13 cellular contexts compared by ENCODE assay signal in genomic region chr11:93020248-93021088, GRCh38. TPM values are rescaled to one million over a fixed set of nuclear protein-coding genes. Genes with fewer than 3 reads are reported as not detected.
A peak's percentile ranks its signal among the peaks of the same experiment; 100 is the strongest.
DNase-seq lines count a peak whose midpoint lies in the region; ATAC-seq and TF ChIP-seq lines count a peak whose summit lies in the region.
"Had no signal": no experiment of that assay in that cellular context is flagged by ENCODE, and none has a peak within 500 bp of the region (broad histone marks: within the 10 kb centered on the region; RNA-seq: fewer than 3 reads in every experiment).

No MANE protein-coding gene starts in this region.

- DNase-seq in NCI-H446 (lab: John Stamatoyannopoulos, UW): peak; percentile 97 to 98
- DNase-seq in coronary artery (ENCODE audit: low spot score): no peak
- DNase-seq in occipital lobe (lab: John Stamatoyannopoulos, UW): peak; percentile 4
- no peak for DNase-seq in vagina (ENCODE audit: extremely low spot score in 2 of 2)
- no peak for DNase-seq in activated T-cell treated with anti-CD3 and anti-CD28 coated beads for 4 hours
- DNase-seq: activated CD4-positive, alpha-beta memory T cell treated with anti-CD3 and anti-CD28 coated beads for 36 hours; GDM1; left cardiac atrium had no signal

- H3K27me3 ChIP-seq in vagina (no peaks in the 10 kb centered on the region), gastroesophageal sphincter (no peaks in the 10 kb centered on the region)

- H3K4me1 ChIP-seq in vagina: no peaks in the 10 kb centered on the region
- peaks cover 0 to 14% (median 8%) of the 10 kb centered on the region in 3 donors for H3K4me1 ChIP-seq in gastroesophageal sphincter

- H3K36me3 ChIP-seq in vagina: no peaks in the 10 kb centered on the region
- no peaks in the 10 kb centered on the region for H3K36me3 ChIP-seq in gastroesophageal sphincter

- no peak for TF ChIP-seq POLR2A in vagina (IDR thresholded peaks at IDR 0.05)
- no peak for TF ChIP-seq POLR2A in gastroesophageal sphincter (IDR thresholded peaks at IDR 0.05)

- ATAC-seq in GM21717 (IDR thresholded peaks at IDR 0.05; ENCODE audit: unreplicated experiment) (peak; percentile 48), gastroesophageal sphincter (no peak), HG02852 (IDR thresholded peaks at IDR 0.05; ENCODE audit: unreplicated experiment) (no peak)
- ATAC-seq: Panc1 had no signal

- TF ChIP-seq CTCF in coronary artery (IDR thresholded peaks at IDR 0.05): no peak
- no peak for TF ChIP-seq CTCF in vagina (IDR thresholded peaks at IDR 0.05)
- TF ChIP-seq CTCF in gastroesophageal sphincter (IDR thresholded peaks at IDR 0.05): no peak

- H3K27ac ChIP-seq in coronary artery (peak overlapping the region in 1 of 2 donors; percentile 31), vagina (no peak overlapping the region), gastroesophageal sphincter (peak overlapping the region in 1 of 4 donors; percentile 23)

- intact Hi-C loops in vagina (cut with DNase I): no loop called here

- H3K4me3 ChIP-seq in coronary artery (peak overlapping the region; percentile 19), vagina (no peak overlapping the region), gastroesophageal sphincter (no peak overlapping the region)

- TF ChIP-seq EP300 in gastroesophageal sphincter (IDR thresholded peaks at IDR 0.05): no peak

- H3K9me3 ChIP-seq in vagina (no peaks in the 10 kb centered on the region), gastroesophageal sphincter (no peaks in the 10 kb centered on the region)

- WGBS in gastroesophageal sphincter (ENCODE audit: low coverage in 1 of 2), 2 donors: 25 to 33% methylated on average over 2 to 5 of the region's 5 CpGs

RNA-seq across cellular contexts. Expression of gene MTNR1B, which starts 51.0 kb away (rescaled TPM):
- total RNA-seq in occipital lobe (not detected), vagina (not detected), gastroesophageal sphincter (not detected)
- total RNA-seq: activated CD4-positive, alpha-beta memory T cell treated with anti-CD3 and anti-CD28 coated beads for 36 hours; left cardiac atrium; subcutaneous adipose tissue had no signal

Comparison
In these comparisons a context has a peak if more than half of its experiments do, and no peak if none do; other contexts are left out.
1. DNase-seq: peak in NCI-H446 (2 of 2) and occipital lobe (single experiment); none in coronary artery (single experiment), vagina (0 of 2) and activated T-cell treated with anti-CD3 and anti-CD28 coated beads for 4 hours (single experiment).